1 cellular context compared by ENCODE assay signal in genomic region chr15:51625236-51625635, GRCh38.
TF ChIP-seq lines count a peak whose summit lies in the region.

No MANE protein-coding gene starts in this region.

TF ChIP-seq in GM12878, 131 proteins besides CTCF, POLR2A, EP300 and RAD21 (continued from another document and continues in another):
- TF ChIP-seq REST (IDR thresholded peaks at IDR 0.05; ENCODE audit: low read depth, low read length) (no peak), ZBTB40 (IDR thresholded peaks at IDR 0.05; ENCODE audit: borderline replicate concordance) (no peak), POLR2AphosphoS2 (IDR thresholded peaks at IDR 0.05; ENCODE audit: low read depth, low read length) (no peak), SUZ12 (IDR thresholded peaks at IDR 0.05; ENCODE audit: unreplicated experiment) (no peak), NRF1 (conservative IDR thresholded peaks at IDR 0.05; ENCODE audit: low read depth, low read length) (no peak), RFX5 (IDR thresholded peaks at IDR 0.05; ENCODE audit: low read depth, low read length) (no peak), SRF (IDR thresholded peaks at IDR 0.05; ENCODE audit: low read depth in 2 of 2, low read length in 2 of 2) (no peak), IRF4 (IDR thresholded peaks at IDR 0.05; ENCODE audit: low read depth, low read length) (peak; percentile 76), PAX5 (IDR thresholded peaks at IDR 0.05; ENCODE audit: borderline replicate concordance, low read depth, low read length) (peak; percentile 94), EGR1 (IDR thresholded peaks at IDR 0.05; ENCODE audit: borderline replicate concordance in 1 of 2, low read depth in 2 of 2, low read length in 2 of 2) (no peak), CBX3 (IDR thresholded peaks at IDR 0.05; ENCODE audit: borderline replicate concordance, low read depth) (no peak), STAT1 (conservative IDR thresholded peaks at IDR 0.05) (no peak), BRCA1 (IDR thresholded peaks at IDR 0.05; ENCODE audit: low read depth, low read length) (no peak), TBL1XR1 (IDR thresholded peaks at IDR 0.05; ENCODE audit: low read depth, low read length) (peak; percentile 91), CBFB (IDR thresholded peaks at IDR 0.05; ENCODE audit: low read depth) (peak; percentile 87), RAD51 (IDR thresholded peaks at IDR 0.05) (no peak), NFXL1 (IDR thresholded peaks at IDR 0.05; ENCODE audit: borderline replicate concordance) (no peak), ETV6 (conservative IDR thresholded peaks at IDR 0.05 in 1 of 2, IDR thresholded peaks at IDR 0.05 in 1 of 2; ENCODE audit: borderline replicate concordance in 1 of 2, low read depth in 1 of 2) (no peak), TCF12 (IDR thresholded peaks at IDR 0.05; ENCODE audit: low read depth, low read length) (no peak), SUPT20H (IDR thresholded peaks at IDR 0.05; ENCODE audit: borderline replicate concordance, control insufficient read depth, low read depth, low read length) (no peak), IKZF1 (conservative IDR thresholded peaks at IDR 0.05) (no peak), MLLT1 (IDR thresholded peaks at IDR 0.05) (no peak), RUNX3 (IDR thresholded peaks at IDR 0.05; ENCODE audit: low read length) (peak; percentile 97), MTA3 (IDR thresholded peaks at IDR 0.05; ENCODE audit: borderline replicate concordance, low read length) (no peak), BHLHE40 (IDR thresholded peaks at IDR 0.05; ENCODE audit: borderline replicate concordance in 1 of 2, low read depth in 2 of 2, low read length in 1 of 2) (peak; percentile 46 to 52; a peak in 3 of 4 replicates), USF1 (IDR thresholded peaks at IDR 0.05; ENCODE audit: borderline replicate concordance, extremely low read length, insufficient read depth, low read depth, low read length) (no peak), HCFC1 (IDR thresholded peaks at IDR 0.05; ENCODE audit: low read length) (no peak), ZNF687 (IDR thresholded peaks at IDR 0.05) (no peak), MTA2 (IDR thresholded peaks at IDR 0.05; ENCODE audit: low read depth) (peak; percentile 94), GABPA (IDR thresholded peaks at IDR 0.05; ENCODE audit: low read depth) (no peak), MYC (IDR thresholded peaks at IDR 0.05; ENCODE audit: insufficient read depth, insufficient read length, insufficient replicate concordance, low read length, severe bottlenecking) (no peak), CREM (IDR thresholded peaks at IDR 0.05; ENCODE audit: low read depth) (peak; percentile 64; the same call in 1 of the 2 replicates), FOXK2 (IDR thresholded peaks at IDR 0.05) (no peak), YY1 (IDR thresholded peaks at IDR 0.05; ENCODE audit: low read depth, low read length) (no peak), ZNF217 (IDR thresholded peaks at IDR 0.05) (peak; percentile 91), HDAC6 (IDR thresholded peaks at IDR 0.05; ENCODE audit: unreplicated experiment) (no peak), MEF2A (IDR thresholded peaks at IDR 0.05; ENCODE audit: insufficient read depth, low read depth, low read length) (peak; percentile 96), NR2C2 (IDR thresholded peaks at IDR 0.05; ENCODE audit: borderline replicate concordance, control insufficient read depth, insufficient read length, low read depth) (no peak), KDM1A (IDR thresholded peaks at IDR 0.05; ENCODE audit: borderline replicate concordance) (no peak), ATF7 (IDR thresholded peaks at IDR 0.05; ENCODE audit: low read depth) (peak; percentile 91), ZNF274 (IDR thresholded peaks at IDR 0.05; ENCODE audit: insufficient read depth, insufficient read length) (no peak), SPI1 (IDR thresholded peaks at IDR 0.05; ENCODE audit: borderline replicate concordance, insufficient read depth, low read depth, low read length) (peak; percentile 90), RBBP5 (conservative IDR thresholded peaks at IDR 0.05) (no peak), JUNB (IDR thresholded peaks at IDR 0.05) (peak; percentile 71), SP1 (IDR thresholded peaks at IDR 0.05; ENCODE audit: low read depth, low read length) (no peak), CHD4 (IDR thresholded peaks at IDR 0.05) (no peak), NFYA (IDR thresholded peaks at IDR 0.05; ENCODE audit: borderline replicate concordance, low read depth, low read length) (no peak), CHD2 (IDR thresholded peaks at IDR 0.05; ENCODE audit: borderline replicate concordance, low read depth, low read length) (no peak), ASH2L (IDR thresholded peaks at IDR 0.05; ENCODE audit: borderline replicate concordance, low read depth) (no peak), MXI1 (IDR thresholded peaks at IDR 0.05; ENCODE audit: low read depth, low read length) (no peak), STAT3 (IDR thresholded peaks at IDR 0.05; ENCODE audit: low read depth, low read length) (no peak), PML (IDR thresholded peaks at IDR 0.05; ENCODE audit: low read length) (0 out of 2 replicates have a peak, but pooled peaks have one; percentile 58), LARP7 (IDR thresholded peaks at IDR 0.05) (no peak), SMC3 (IDR thresholded peaks at IDR 0.05; ENCODE audit: borderline replicate concordance, low read length) (no peak)
- TF ChIP-seq, protein P1, sequence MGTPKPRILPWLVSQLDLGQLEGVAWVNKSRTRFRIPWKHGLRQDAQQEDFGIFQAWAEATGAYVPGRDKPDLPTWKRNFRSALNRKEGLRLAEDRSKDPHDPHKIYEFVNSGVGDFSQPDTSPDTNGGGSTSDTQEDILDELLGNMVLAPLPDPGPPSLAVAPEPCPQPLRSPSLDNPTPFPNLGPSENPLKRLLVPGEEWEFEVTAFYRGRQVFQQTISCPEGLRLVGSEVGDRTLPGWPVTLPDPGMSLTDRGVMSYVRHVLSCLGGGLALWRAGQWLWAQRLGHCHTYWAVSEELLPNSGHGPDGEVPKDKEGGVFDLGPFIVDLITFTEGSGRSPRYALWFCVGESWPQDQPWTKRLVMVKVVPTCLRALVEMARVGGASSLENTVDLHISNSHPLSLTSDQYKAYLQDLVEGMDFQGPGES (IDR thresholded peaks at IDR 0.05): no peak
- TF ChIP-seq, protein P2, sequence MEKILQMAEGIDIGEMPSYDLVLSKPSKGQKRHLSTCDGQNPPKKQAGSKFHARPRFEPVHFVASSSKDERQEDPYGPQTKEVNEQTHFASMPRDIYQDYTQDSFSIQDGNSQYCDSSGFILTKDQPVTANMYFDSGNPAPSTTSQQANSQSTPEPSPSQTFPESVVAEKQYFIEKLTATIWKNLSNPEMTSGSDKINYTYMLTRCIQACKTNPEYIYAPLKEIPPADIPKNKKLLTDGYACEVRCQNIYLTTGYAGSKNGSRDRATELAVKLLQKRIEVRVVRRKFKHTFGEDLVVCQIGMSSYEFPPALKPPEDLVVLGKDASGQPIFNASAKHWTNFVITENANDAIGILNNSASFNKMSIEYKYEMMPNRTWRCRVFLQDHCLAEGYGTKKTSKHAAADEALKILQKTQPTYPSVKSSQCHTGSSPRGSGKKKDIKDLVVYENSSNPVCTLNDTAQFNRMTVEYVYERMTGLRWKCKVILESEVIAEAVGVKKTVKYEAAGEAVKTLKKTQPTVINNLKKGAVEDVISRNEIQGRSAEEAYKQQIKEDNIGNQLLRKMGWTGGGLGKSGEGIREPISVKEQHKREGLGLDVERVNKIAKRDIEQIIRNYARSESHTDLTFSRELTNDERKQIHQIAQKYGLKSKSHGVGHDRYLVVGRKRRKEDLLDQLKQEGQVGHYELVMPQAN (conservative IDR thresholded peaks at IDR 0.05): no peak
